ENCODE assay signal across 8 cellular contexts in the genomic region with DNA sequence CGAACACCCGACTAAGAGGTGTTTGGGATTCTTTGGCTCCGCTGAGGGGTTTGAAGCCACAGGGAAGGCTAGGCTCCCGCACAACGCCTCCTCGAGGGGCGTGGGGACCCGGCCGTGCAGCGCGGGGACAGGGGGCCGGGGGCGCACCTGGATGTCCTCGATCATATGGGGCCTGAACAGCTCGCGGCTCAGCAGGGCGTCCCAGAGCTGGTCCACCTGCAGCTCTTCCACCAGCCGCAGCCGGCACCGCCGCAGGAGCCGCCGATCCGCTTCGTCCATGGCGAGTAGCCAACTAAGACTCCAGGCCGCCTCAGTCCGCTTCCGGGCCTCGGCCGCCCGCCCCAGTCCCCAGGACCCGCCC. TPM values are rescaled to one million over a fixed set of nuclear protein-coding genes. Genes with fewer than 3 reads are reported as not detected.
DNase-seq lines count a peak whose midpoint lies in the region; ATAC-seq and TF ChIP-seq lines count a peak whose summit lies in the region.

A gene (minus strand): TSS at position 294 of the 361 bp plus-strand sequence. CDS start 15 bp downstream, at position 279.

- TF ChIP-seq CTCF in LNCaP clone FGC (IDR thresholded peaks at IDR 0.05; ENCODE audit: control insufficient read depth, extremely low read depth, insufficient read depth) (no peak), vagina (IDR thresholded peaks at IDR 0.05) (no peak), omental fat pad (IDR thresholded peaks at IDR 0.05) (no peak)

- no peak within 1 kb of the TSS for H2BK15ac ChIP-seq in mesendoderm (replicated peaks; ENCODE audit: low read depth)

- peak within 1 kb of the TSS; percentile 99 for H2BK5ac ChIP-seq in mesendoderm (ENCODE audit: low read length)

- H3K36me3 ChIP-seq in ES-I3 (ENCODE audit: insufficient read depth, low read length), result no peaks in the 10 kb centered on the region
- no peaks in the 10 kb centered on the region for H3K36me3 ChIP-seq in mesendoderm (ENCODE audit: control insufficient read depth, insufficient read depth, low read length)
- no peaks in the 10 kb centered on the region for H3K36me3 ChIP-seq in vagina

- no peak for ATAC-seq in omental fat pad (ENCODE audit: low FRiP score)

- H3K9ac ChIP-seq in ES-I3 (ENCODE audit: low read depth, low read length), result peak within 1 kb of the TSS; percentile 93
- H3K9ac ChIP-seq in mesendoderm (ENCODE audit: low read length), result peak within 1 kb of the TSS; percentile 80

- H3K4me2 ChIP-seq in mesendoderm (ENCODE audit: low read length), result peak within 1 kb of the TSS; percentile 84

- H3K4me3 ChIP-seq in LNCaP clone FGC (ENCODE audit: low read depth, low read length), result peak within 1 kb of the TSS; percentile 72
- H3K4me3 ChIP-seq in mesendoderm (ENCODE audit: low read length), result peak within 1 kb of the TSS; percentile 74
- peak within 1 kb of the TSS; percentile 83 to 99 for H3K4me3 ChIP-seq in vagina

- no peaks in the 10 kb centered on the region for H3K9me3 ChIP-seq in ES-I3 (ENCODE audit: control insufficient read depth, insufficient read depth, low read length)
- no peaks in the 10 kb centered on the region for H3K9me3 ChIP-seq in vagina

- peak within 1 kb of the TSS; percentile 98 for H3K18ac ChIP-seq in mesendoderm (ENCODE audit: low read length)

- peak within 1 kb of the TSS; percentile 99 for H3K56ac ChIP-seq in mesendoderm (ENCODE audit: low read length)

- H4K8ac ChIP-seq in mesendoderm (ENCODE audit: low read depth, low read length), result no peak within 1 kb of the TSS

- no peak within 1 kb of the TSS for H2AK5ac ChIP-seq in mesendoderm (ENCODE audit: low read length)

- peak within 1 kb of the TSS; percentile 94 for H3K4ac ChIP-seq in mesendoderm (ENCODE audit: low read depth, low read length)

- no peaks in the 10 kb centered on the region for H3K27me3 ChIP-seq in mesendoderm (ENCODE audit: insufficient read depth, low read length, poor library complexity)
- H3K27me3 ChIP-seq in vagina, result no peaks in the 10 kb centered on the region

- no CpG with 5 or more reads among the region's 33 CpGs for WGBS in mesendoderm (ENCODE audit: extremely low coverage, insufficient coverage, low lambda C conversion rate)

- H4K5ac ChIP-seq in mesendoderm (ENCODE audit: low read length), result no peak within 1 kb of the TSS

- H3K27ac ChIP-seq in caudate nucleus (ENCODE audit: low read depth, low read length) (peak within 1 kb of the TSS; percentile 100), mesendoderm (ENCODE audit: low read depth, low read length) (peak within 1 kb of the TSS; percentile 94), vagina (peak within 1 kb of the TSS; percentile 94)

- intact Hi-C loops in vagina (cut with DNase I), result no loop called here

- DNase-seq in LNCaP clone FGC (ENCODE audit: low read depth) (no peak), caudate nucleus (lab: John Stamatoyannopoulos, UW) (peak in 1 of 61 donors; percentile 66), mesendoderm (no peak), vagina (ENCODE audit: extremely low spot score in 2 of 2) (no peak), omental fat pad (ENCODE audit: low spot score) (no peak), HCEC 1CT (no peak), SIG-M5 (lab: John Stamatoyannopoulos, UW) (no peak)

- H3K23ac ChIP-seq in mesendoderm (ENCODE audit: low read length), result peak within 1 kb of the TSS; percentile 48

- no peak for TF ChIP-seq POLR2A in vagina (IDR thresholded peaks at IDR 0.05)

- peaks cover 4% of the 10 kb centered on the region for H3K79me1 ChIP-seq in mesendoderm (ENCODE audit: low read length)

- peak within 1 kb of the TSS; percentile 23 for H2BK120ac ChIP-seq in mesendoderm (ENCODE audit: low read depth, low read length)

- peaks cover 4% of the 10 kb centered on the region for H3K79me2 ChIP-seq in mesendoderm (ENCODE audit: control insufficient read depth, insufficient read depth, low read length)

- H3K4me1 ChIP-seq in ES-I3 (ENCODE audit: insufficient read depth, low read length) (no peaks in the 10 kb centered on the region), mesendoderm (ENCODE audit: control insufficient read depth, low read depth, low read length) (peaks cover 4% of the 10 kb centered on the region), vagina (peaks cover 36% of the 10 kb centered on the region)

RNA-seq across cellular contexts. Expression of the gene that starts here (rescaled TPM):
- polyA plus RNA-seq in mesendoderm (2013, experiment 1 of 2), result 5.2 TPM
- polyA plus RNA-seq in mesendoderm (2013, experiment 2 of 2), result 5.6 TPM
- total RNA-seq in vagina (22.1 TPM), omental fat pad (10 to 100 TPM in 1 of 4 donors, 1 to 10 TPM in 3; 9.3 to 37.7 (median 9.7) TPM)
